18 cellular contexts compared by ENCODE assay signal in the genomic region with DNA sequence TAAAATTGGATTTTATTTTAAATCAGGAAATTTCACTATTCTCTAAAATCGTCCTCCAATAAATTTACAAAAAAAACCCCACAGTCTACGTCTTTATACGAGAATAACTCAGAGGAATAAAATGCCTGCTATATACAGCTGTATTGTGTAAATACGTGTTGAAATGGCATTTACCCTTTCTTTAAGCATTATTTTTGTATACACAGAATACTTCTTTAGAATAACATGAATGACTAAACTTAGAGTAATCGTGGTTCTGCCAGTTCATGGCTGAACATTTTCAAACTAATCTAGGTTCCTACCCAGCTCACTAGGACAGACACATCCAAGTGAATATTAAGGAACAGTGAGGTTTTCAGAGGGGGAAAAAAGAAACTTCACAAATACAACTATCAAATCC.
"Had no signal": no experiment of that assay in that cellular context is flagged by ENCODE, and none has a peak within 500 bp of the region (broad histone marks: within the 10 kb centered on the region; RNA-seq: fewer than 3 reads in every experiment).

No MANE protein-coding gene starts in this region.

- H3K4me1 ChIP-seq: ascending aorta had no signal

- H3K27ac ChIP-seq: ascending aorta, cardiac muscle cell, gastrocnemius medialis, heart left ventricle, lower lobe of right lung, right atrium auricular region, thoracic aorta had no signal

- ATAC-seq: activated T-helper 17 cell treated with anti-CD3 and anti-CD28 coated beads, Interleukin-2, amount 50 U/mL, for 72 hours; gastrocnemius medialis; heart left ventricle; left cardiac atrium; lower lobe of right lung had no signal

- DNase-seq: activated CD4-positive, alpha-beta T cell treated with anti-CD3 and anti-CD28 coated beads, Interleukin-2, amount 50 U/mL, for 1 hour; activated CD4-positive, CD25-positive, alpha-beta regulatory T cell; activated CD8-positive, alpha-beta memory T cell treated with anti-CD3 and anti-CD28 coated beads for 24 hours; activated naive CD4-positive, alpha-beta T cell treated with Interleukin-2 at 50 U/mL for 16 hours; cortex of kidney; effector memory CD4-positive, alpha-beta T cell; gastrocnemius medialis; heart left ventricle; left cardiac atrium; lower lobe of right lung; occipital lobe; small intestine had no signal

- H3K4me3 Mint-ChIP-seq: activated T-helper 17 cell treated with anti-CD3 and anti-CD28 coated beads, Interleukin-2, amount 50 U/mL, for 72 hours; stimulated activated naive CD8-positive, alpha-beta T cell treated with anti-CD3 and anti-CD28 coated beads, Interleukin-15, Interleukin-2, amounts not matched to agents 100 ng/mL and 50 ng/mL, for 24 hours had no signal

- H3K27me3 Mint-ChIP-seq: activated T-helper 17 cell treated with anti-CD3 and anti-CD28 coated beads, Interleukin-2, amount 50 U/mL, for 72 hours; stimulated activated naive CD8-positive, alpha-beta T cell treated with anti-CD3 and anti-CD28 coated beads, Interleukin-15, Interleukin-2, amounts not matched to agents 100 ng/mL and 50 ng/mL, for 24 hours had no signal

- H3K4me3 ChIP-seq: ascending aorta, cardiac muscle cell, gastrocnemius medialis, heart left ventricle, lower lobe of right lung, right atrium auricular region, thoracic aorta had no signal

- H3K9me3 ChIP-seq: ascending aorta, gastrocnemius medialis, heart left ventricle, lower lobe of right lung, right atrium auricular region, thoracic aorta had no signal

- H3K9me3 Mint-ChIP-seq: activated T-helper 17 cell treated with anti-CD3 and anti-CD28 coated beads, Interleukin-2, amount 50 U/mL, for 72 hours; stimulated activated naive CD8-positive, alpha-beta T cell treated with anti-CD3 and anti-CD28 coated beads, Interleukin-15, Interleukin-2, amounts not matched to agents 100 ng/mL and 50 ng/mL, for 24 hours had no signal

- H3K27me3 ChIP-seq: ascending aorta, cardiac muscle cell, gastrocnemius medialis, heart left ventricle, right atrium auricular region had no signal

- H3K27ac Mint-ChIP-seq: activated T-helper 17 cell treated with anti-CD3 and anti-CD28 coated beads, Interleukin-2, amount 50 U/mL, for 72 hours; stimulated activated naive CD8-positive, alpha-beta T cell treated with anti-CD3 and anti-CD28 coated beads, Interleukin-15, Interleukin-2, amounts not matched to agents 100 ng/mL and 50 ng/mL, for 24 hours had no signal
